In genomic region chr1:86382878-86383277, GRCh38 we compare ENCODE assay signal across 10 cellular contexts. TPM values are rescaled to one million over a fixed set of nuclear protein-coding genes. Genes with fewer than 3 reads are reported as not detected.
DNase-seq lines count a peak whose midpoint lies in the region; ATAC-seq and TF ChIP-seq lines count a peak whose summit lies in the region.
"Had no signal": no experiment of that assay in that cellular context is flagged by ENCODE, and none has a peak within 500 bp of the region (broad histone marks: within the 10 kb centered on the region; RNA-seq: fewer than 3 reads in every experiment).

No MANE protein-coding gene starts in this region.

- H3K36me3 ChIP-seq in GM06990 (ENCODE audit: control insufficient read depth, insufficient read depth, low read length), result no peaks in the 10 kb centered on the region
- H3K36me3 ChIP-seq in effector memory CD4-positive, alpha-beta T cell (ENCODE audit: control insufficient read depth, insufficient read depth, low read length), result no peaks in the 10 kb centered on the region

- H3K27ac ChIP-seq in effector memory CD4-positive, alpha-beta T cell (ENCODE audit: insufficient read depth, low read length, poor library complexity, severe bottlenecking), result no peak overlapping the region

- H3K4me3 Mint-ChIP-seq in immature natural killer cell, result peak overlapping the region; percentile 28 to 84 (median 59)
- no peak overlapping the region for H3K4me3 Mint-ChIP-seq in stimulated activated memory B cell treated with anti-CD40 and anti-IgM and Interleukin-4, amounts not matched to agents 10 μg/mL and 1 μg/mL and 100 μg/mL, for 72 hours

- H3K27me3 ChIP-seq in GM06990 (replicated peaks; ENCODE audit: control insufficient read depth, insufficient read depth, low read length), result no peaks in the 10 kb centered on the region
- H3K27me3 ChIP-seq in effector memory CD4-positive, alpha-beta T cell (replicated peaks; ENCODE audit: control insufficient read depth, insufficient read depth, low read length, poor library complexity, severe bottlenecking), result no peaks in the 10 kb centered on the region

- H3K4me1 Mint-ChIP-seq in immature natural killer cell, result peaks cover 4 to 21% of the 10 kb centered on the region in 2 donors
- H3K4me1 Mint-ChIP-seq in stimulated activated memory B cell treated with anti-CD40 and anti-IgM and Interleukin-4, amounts not matched to agents 10 μg/mL and 1 μg/mL and 100 μg/mL, for 72 hours, result no peaks in the 10 kb centered on the region

- no peaks in the 10 kb centered on the region for H3K27me3 Mint-ChIP-seq in immature natural killer cell (ENCODE audit: low read depth in 3 of 3)
- no peaks in the 10 kb centered on the region for H3K27me3 Mint-ChIP-seq in stimulated activated memory B cell treated with anti-CD40 and anti-IgM and Interleukin-4, amounts not matched to agents 10 μg/mL and 1 μg/mL and 100 μg/mL, for 72 hours

- H3K27ac Mint-ChIP-seq in immature natural killer cell, result peak overlapping the region in 4 of 6 donors; percentile 64 to 72 (median 68)
- H3K27ac Mint-ChIP-seq in stimulated activated memory B cell treated with anti-CD40 and anti-IgM and Interleukin-4, amounts not matched to agents 10 μg/mL and 1 μg/mL and 100 μg/mL, for 72 hours, result no peak overlapping the region

- ATAC-seq in GM19395 (IDR thresholded peaks at IDR 0.05; ENCODE audit: unreplicated experiment) (peak; percentile 56), HG03571 (IDR thresholded peaks at IDR 0.05; ENCODE audit: unreplicated experiment) (peak; percentile 56), GM19035 (IDR thresholded peaks at IDR 0.05; ENCODE audit: unreplicated experiment) (no peak)
- ATAC-seq in stimulated activated memory B cell treated with anti-CD40 and anti-IgM and Interleukin-4, amounts not matched to agents 10 μg/mL and 1 μg/mL and 100 μg/mL, for 72 hours, result no peak

- H3K9me3 Mint-ChIP-seq in immature natural killer cell, result peaks cover 0 to 2% (median 0%) of the 10 kb centered on the region in 6 donors
- peaks cover 4% of the 10 kb centered on the region for H3K9me3 Mint-ChIP-seq in stimulated activated memory B cell treated with anti-CD40 and anti-IgM and Interleukin-4, amounts not matched to agents 10 μg/mL and 1 μg/mL and 100 μg/mL, for 72 hours

- DNase-seq in GM06990 (ENCODE audit: extremely low read depth, insufficient read length), result no peak
- peak in 1 of 3 donors; percentile 13 for DNase-seq in immature natural killer cell
- DNase-seq in effector memory CD4-positive, alpha-beta T cell, result no peak
- no peak for DNase-seq in putamen (ENCODE audit: low spot score)
- DNase-seq: NCI-H2029 treated with DMSO at 0.1 percent for 48 hours had no signal

- peak overlapping the region; percentile 31; the same call in 1 of the 2 replicates for H3K4me3 ChIP-seq in GM06990 (replicated peaks; ENCODE audit: low read depth, low read length)
- no peak overlapping the region for H3K4me3 ChIP-seq in effector memory CD4-positive, alpha-beta T cell (ENCODE audit: insufficient read depth, low read depth, low read length, poor library complexity, severe bottlenecking)

- H3K9me3 ChIP-seq in effector memory CD4-positive, alpha-beta T cell (ENCODE audit: control insufficient read depth, low read length), result no peaks in the 10 kb centered on the region

- H3K36me3 Mint-ChIP-seq in immature natural killer cell, result peaks cover 5 to 6% (median 6%) of the 10 kb centered on the region in 3 donors
- peaks cover 7% of the 10 kb centered on the region for H3K36me3 Mint-ChIP-seq in stimulated activated memory B cell treated with anti-CD40 and anti-IgM and Interleukin-4, amounts not matched to agents 10 μg/mL and 1 μg/mL and 100 μg/mL, for 72 hours

- H3K4me1 ChIP-seq in effector memory CD4-positive, alpha-beta T cell (ENCODE audit: control insufficient read depth, insufficient read depth, low read length, poor library complexity, severe bottlenecking), result no peaks in the 10 kb centered on the region
- H3K4me1 ChIP-seq: parathyroid adenoma had no signal

- TF ChIP-seq CTCF in GM06990 (IDR thresholded peaks at IDR 0.05; ENCODE audit: insufficient read depth, low read length, poor library complexity, severe bottlenecking), result no peak

RNA-seq across cellular contexts. Expression of gene ODF2L, which starts 13.2 kb away (rescaled TPM):
- 10 to 100 TPM; 20.1 to 31.3 (median 21.3) TPM for polyA plus RNA-seq in immature natural killer cell

RNA-seq across cellular contexts. Expression of gene CLCA2, which starts 41.1 kb away (rescaled TPM):
- polyA plus RNA-seq in immature natural killer cell, result not detected

Comparison
In these comparisons a context has a peak if more than half of its experiments do, and no peak if none do; other contexts are left out.
1. ATAC-seq: peak in GM19395 (single experiment) and HG03571 (single experiment); none in GM19035 (single experiment) and stimulated activated memory B cell treated with anti-CD40 and anti-IgM and Interleukin-4, amounts not matched to agents 10 μg/mL and 1 μg/mL and 100 μg/mL, for 72 hours (single experiment).